In genomic region chr13:23683084-23683483, GRCh38 we compare ENCODE assay signal across 29 cellular contexts.
"Had no signal": no experiment of that assay in that cellular context is flagged by ENCODE, and none has a peak within 500 bp of the region (broad histone marks: within the 10 kb centered on the region; RNA-seq: fewer than 3 reads in every experiment).

No MANE protein-coding gene starts in this region.

- H3K4me1 ChIP-seq: pancreas, psoas muscle, spleen, suprapubic skin, testis, tibial nerve, upper lobe of left lung, vagina had no signal

- H3K36me3 ChIP-seq: neutrophil, pancreas, spleen, suprapubic skin, tibial nerve, upper lobe of left lung, vagina had no signal

- ATAC-seq: naive thymus-derived CD8-positive, alpha-beta T cell; natural killer cell treated with Interleukin-12 subunit alpha and Interleukin-12 subunit beta and Interleukin-15 and Interleukin-18, amount 100 ng/mL, for 72 hours; pancreas; psoas muscle; right cardiac atrium; sciatic nerve; stimulated activated memory B cell treated with anti-CD40 and anti-IgM and Interleukin-4, amounts not matched to agents 10 μg/mL and 1 μg/mL and 100 μg/mL, for 72 hours; stimulated activated naive CD8-positive, alpha-beta T cell treated with anti-CD3 and anti-CD28 coated beads, Interleukin-15, amount 100 ng/mL, for 72 hours; stimulated activated naive CD8-positive, alpha-beta T cell treated with anti-CD3 and anti-CD28 coated beads, Interleukin-15, Interleukin-2, amounts not matched to agents 100 U/mL and 50 U/mL, for 24 hours had no signal

- H3K9me3 ChIP-seq: neutrophil, pancreas, suprapubic skin, testis had no signal

- H3K27ac ChIP-seq: neutrophil, pancreas, psoas muscle, skin epidermis, spleen, suprapubic skin, testis, tibial nerve, upper lobe of left lung, vagina had no signal

- H3K4me3 ChIP-seq: pancreas, psoas muscle, skin epidermis, spleen, suprapubic skin, testis, tibial nerve, upper lobe of left lung, vagina had no signal

- DNase-seq: naive B cell; naive thymus-derived CD8-positive, alpha-beta T cell; nephron progenitor cell; nucleus accumbens; pancreas; psoas muscle; right cardiac atrium; spleen; stimulated activated CD4-positive, alpha-beta T cell treated with anti-CD3 and anti-CD28 coated beads, Interleukin-12 subunit alpha, Interleukin-12 subunit beta, amount 100 ng/mL, for 4 hours; stimulated activated CD4-positive, alpha-beta T cell treated with anti-CD3 and anti-CD28 coated beads, Interleukin-1b, Interleukin-23, amount 100 ng/mL, for 48 hours; stimulated activated CD4-positive, alpha-beta T cell treated with anti-CD3 and anti-CD28 coated beads, Interleukin-4, amount 100 ng/mL, for 1 hour; stimulated activated CD4-positive, alpha-beta T cell treated with anti-CD3 and anti-CD28 coated beads, Interleukin-4, amount 100 ng/mL, for 4 hours; stimulated activated CD8-positive, alpha-beta memory T cell treated with anti-CD3 and anti-CD28 coated beads, Interleukin-4, amount 100 ng/mL, for 48 hours; stimulated activated naive CD4-positive, alpha-beta T cell; stimulated activated naive CD8-positive, alpha-beta T cell treated with anti-CD3 and anti-CD28 coated beads, Interleukin-15, amount 100 ng/mL, for 72 hours; stimulated activated naive CD8-positive, alpha-beta T cell treated with anti-CD3 and anti-CD28 coated beads, Interleukin-15, Interleukin-2, amounts not matched to agents 100 U/mL and 50 U/mL, for 24 hours; substantia nigra; testis; trophoblast cell; upper lobe of left lung had no signal

- FAIRE-seq: pancreas, urothelium cell line had no signal

- H3K27me3 ChIP-seq: neutrophil, pancreas, suprapubic skin, testis, tibial nerve, upper lobe of left lung, vagina had no signal
